Comparison of ENCODE assay signal across 14 cellular contexts in the genomic region with DNA sequence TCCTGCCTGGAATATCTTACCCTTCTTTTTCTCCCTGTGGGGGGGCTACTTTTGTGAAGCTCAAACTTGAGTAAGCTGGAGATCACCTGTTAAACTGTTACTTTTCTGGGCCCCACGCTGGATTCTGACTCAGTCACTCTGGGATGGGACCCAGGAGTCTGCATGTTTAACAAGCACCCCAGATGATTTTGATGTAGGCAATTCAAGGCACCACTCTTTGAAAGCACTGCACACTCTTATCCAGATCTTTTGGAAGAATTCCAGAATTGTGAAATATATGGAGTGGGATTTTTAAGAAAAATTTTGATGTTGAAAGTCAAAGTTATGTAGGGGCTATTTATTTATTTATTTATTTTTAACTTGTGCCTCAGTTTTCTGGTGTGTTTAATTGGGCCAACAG.
"Had no signal": no experiment of that assay in that cellular context is flagged by ENCODE, and none has a peak within 500 bp of the region (broad histone marks: within the 10 kb centered on the region; RNA-seq: fewer than 3 reads in every experiment).

No MANE protein-coding gene starts in this region.

- H3K4me3 ChIP-seq: colonic mucosa, gastroesophageal sphincter, heart right ventricle, pancreas, tibial nerve, uterus had no signal

- H3K9me3 ChIP-seq: colonic mucosa, gastroesophageal sphincter, pancreas, uterus had no signal

- H3K4me1 Mint-ChIP-seq: activated T-helper 17 cell treated with anti-CD3 and anti-CD28 coated beads, Interleukin-2, amount 50 U/mL, for 72 hours; T-cell had no signal

- H3K4me3 Mint-ChIP-seq: activated T-helper 17 cell treated with anti-CD3 and anti-CD28 coated beads, Interleukin-2, amount 50 U/mL, for 72 hours; T-cell had no signal

- H3K36me3 Mint-ChIP-seq: T-cell had no signal

- DNase-seq: activated CD4-positive, alpha-beta T cell treated with anti-CD3 and anti-CD28 coated beads, Interleukin-2, amount 50 U/mL, for 48 hours; activated CD4-positive, CD25-positive, alpha-beta regulatory T cell treated with anti-CD3 and anti-CD28 coated beads, Interleukin-2, amount 50 U/mL, for 72 hours; activated naive CD4-positive, alpha-beta T cell treated with Interleukin-2 at 50 U/mL for 16 hours; colonic mucosa; heart right ventricle; pancreas; stimulated activated CD4-positive, alpha-beta T cell treated with anti-CD3 and anti-CD28 coated beads, Interleukin-4, amount 100 ng/mL, for 24 hours; stimulated activated naive CD4-positive, alpha-beta T cell; substantia nigra; T-cell had no signal

- H3K4me1 ChIP-seq: colonic mucosa, gastroesophageal sphincter, heart right ventricle, pancreas, tibial nerve, uterus had no signal

- H3K27me3 ChIP-seq: colonic mucosa, gastroesophageal sphincter, heart right ventricle, pancreas, tibial nerve, uterus had no signal

- H3K27ac ChIP-seq: colonic mucosa, gastroesophageal sphincter, heart right ventricle, pancreas, tibial nerve had no signal

- H3K27ac Mint-ChIP-seq: activated T-helper 17 cell treated with anti-CD3 and anti-CD28 coated beads, Interleukin-2, amount 50 U/mL, for 72 hours; T-cell had no signal

- H3K36me3 ChIP-seq: colonic mucosa, gastroesophageal sphincter, heart right ventricle, pancreas, tibial nerve, uterus had no signal
